ENCODE assay signal across 19 cellular contexts in genomic region chr1:194717941-194718340, GRCh38.
"Had no signal": no experiment of that assay in that cellular context is flagged by ENCODE, and none has a peak within 500 bp of the region (broad histone marks: within the 10 kb centered on the region; RNA-seq: fewer than 3 reads in every experiment).

No MANE protein-coding gene starts in this region.

- H3K9me3 ChIP-seq: thyroid gland, upper lobe of right lung had no signal

- H3K27me3 ChIP-seq: esophagus squamous epithelium, thyroid gland, upper lobe of right lung had no signal

- DNase-seq: activated CD4-positive, alpha-beta T cell treated with anti-CD3 and anti-CD28 coated beads for 1 hour; activated naive CD4-positive, alpha-beta T cell treated with Interleukin-2 at 50 U/mL for 16 hours; activated naive CD8-positive, alpha-beta T cell treated with anti-CD3 and anti-CD28 coated beads for 36 hours; activated T-cell treated with anti-CD3 and anti-CD28 coated beads, Interleukin-2, amount 50 U/mL, for 1 hour; amygdala; cerebellar nuclear complex; endodermal cell; esophagus squamous epithelium; naive thymus-derived CD8-positive, alpha-beta T cell; stimulated activated CD4-positive, alpha-beta T cell treated with anti-CD3 and anti-CD28 coated beads, Interleukin-4, amount 100 ng/mL, for 24 hours; stimulated activated naive CD8-positive, alpha-beta T cell treated with anti-CD3 and anti-CD28 coated beads, Interleukin-15, Interleukin-2, amounts not matched to agents 100 U/mL and 50 U/mL, for 24 hours; T-helper 1 cell; thyroid gland; upper lobe of right lung had no signal

- H3K4me3 ChIP-seq: coronary artery, esophagus squamous epithelium, lung, thyroid gland, upper lobe of right lung had no signal

- H3K27ac ChIP-seq: coronary artery, esophagus squamous epithelium, thyroid gland, upper lobe of right lung had no signal

- H3K36me3 Mint-ChIP-seq: activated naive CD8-positive, alpha-beta T cell treated with anti-CD3 and anti-CD28 coated beads for 36 hours; mesothelial cell of epicardium; naive thymus-derived CD8-positive, alpha-beta T cell had no signal

- H3K27ac Mint-ChIP-seq: activated naive CD8-positive, alpha-beta T cell treated with anti-CD3 and anti-CD28 coated beads for 36 hours; activated T-helper 2 cell treated with anti-CD3 and anti-CD28 coated beads, Interferon-gamma antibody, Interleukin-2, Interleukin-4, amounts not matched to agents 10 μg/mL and 5 μg/mL and 100 μg/mL, durations not matched to agents 14 hours and 24 hours and 36 hours; endodermal cell; mesothelial cell of epicardium; naive thymus-derived CD8-positive, alpha-beta T cell had no signal

- H3K4me1 Mint-ChIP-seq: activated naive CD8-positive, alpha-beta T cell treated with anti-CD3 and anti-CD28 coated beads for 36 hours; endodermal cell; mesothelial cell of epicardium; naive thymus-derived CD8-positive, alpha-beta T cell had no signal

- H3K27me3 Mint-ChIP-seq: activated naive CD8-positive, alpha-beta T cell treated with anti-CD3 and anti-CD28 coated beads for 36 hours; naive thymus-derived CD8-positive, alpha-beta T cell had no signal

- H3K9me3 Mint-ChIP-seq: activated T-helper 2 cell treated with anti-CD3 and anti-CD28 coated beads, Interferon-gamma antibody, Interleukin-2, Interleukin-4, amounts not matched to agents 10 μg/mL and 5 μg/mL and 100 μg/mL, durations not matched to agents 14 hours and 24 hours and 36 hours; endodermal cell had no signal

- H3K4me1 ChIP-seq: esophagus squamous epithelium, thyroid gland, upper lobe of right lung had no signal

- H3K36me3 ChIP-seq: esophagus squamous epithelium, thyroid gland, upper lobe of right lung had no signal

- ATAC-seq: left lobe of liver; naive thymus-derived CD8-positive, alpha-beta T cell; stimulated activated naive CD8-positive, alpha-beta T cell treated with anti-CD3 and anti-CD28 coated beads, Interleukin-15, Interleukin-2, amounts not matched to agents 100 U/mL and 50 U/mL, for 24 hours; upper lobe of right lung had no signal

- H3K4me3 Mint-ChIP-seq: activated naive CD8-positive, alpha-beta T cell treated with anti-CD3 and anti-CD28 coated beads for 36 hours; endodermal cell; mesothelial cell of epicardium; naive thymus-derived CD8-positive, alpha-beta T cell had no signal
